19 cellular contexts compared by ENCODE assay signal in the genomic region with DNA sequence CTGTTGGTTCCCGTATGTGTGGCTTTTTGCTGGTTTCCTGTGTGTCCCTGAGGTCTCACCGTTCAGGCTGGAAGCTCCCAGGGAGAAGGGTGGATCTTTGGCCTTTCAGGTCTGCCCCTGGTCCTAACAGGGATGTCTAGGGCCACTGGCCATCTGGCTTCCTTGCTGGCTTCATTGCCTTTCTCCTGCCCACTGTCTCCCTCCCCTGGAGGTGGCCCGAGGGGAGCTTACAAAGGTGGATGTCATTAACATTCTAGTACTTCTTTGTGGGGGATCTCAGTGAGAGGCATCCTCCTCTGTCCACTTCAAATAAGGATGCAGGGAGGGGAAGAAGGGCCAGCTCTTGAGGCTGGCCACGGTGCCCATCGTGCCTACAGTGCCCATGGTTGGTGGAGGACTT. TPM values are rescaled to one million over a fixed set of nuclear protein-coding genes. Genes with fewer than 3 reads are reported as not detected.
"Had no signal": no experiment of that assay in that cellular context is flagged by ENCODE, and none has a peak within 500 bp of the region (broad histone marks: within the 10 kb centered on the region; RNA-seq: fewer than 3 reads in every experiment).

No MANE protein-coding gene starts in this region.

- H3K4me3 ChIP-seq: ascending aorta, lower lobe of right lung, upper lobe of right lung had no signal

- H3K27me3 ChIP-seq: ascending aorta, upper lobe of right lung had no signal

- ATAC-seq: activated T-helper 17 cell treated with anti-CD3 and anti-CD28 coated beads, Interleukin-2, amount 50 U/mL, for 72 hours; effector memory CD8-positive, alpha-beta T cell; naive thymus-derived CD4-positive, alpha-beta T cell; SK-N-SH treated with all-trans-retinoic acid at 6 μM for 48 hours; stimulated activated naive CD8-positive, alpha-beta T cell treated with anti-CD3 and anti-CD28 coated beads, Interleukin-15, Interleukin-2, amounts not matched to agents 100 U/mL and 50 U/mL, for 24 hours; upper lobe of right lung had no signal

- H3K36me3 ChIP-seq: ascending aorta, lower lobe of right lung, upper lobe of right lung had no signal

- H3K9me3 ChIP-seq: ascending aorta, lower lobe of right lung, upper lobe of right lung had no signal

- H3K4me1 ChIP-seq: lower lobe of right lung, parathyroid adenoma, upper lobe of right lung had no signal

- DNase-seq: activated CD4-positive, alpha-beta T cell treated with anti-CD3 and anti-CD28 coated beads, Interleukin-2, amount 50 U/mL, for 4 hours; activated CD4-positive, CD25-positive, alpha-beta regulatory T cell treated with anti-CD3 and anti-CD28 coated beads, Interleukin-2, amount 50 U/mL, for 72 hours; activated naive CD4-positive, alpha-beta T cell treated with Interleukin-2 at 50 U/mL for 16 hours; activated T-cell treated with anti-CD3 and anti-CD28 coated beads for 4 hours; dermis blood vessel endothelial cell; effector memory CD8-positive, alpha-beta T cell; kidney glomerular epithelial cell; lower lobe of right lung; naive thymus-derived CD4-positive, alpha-beta T cell; retina; small intestine; stimulated activated naive CD8-positive, alpha-beta T cell treated with anti-CD3 and anti-CD28 coated beads, Interleukin-15, Interleukin-2, amounts not matched to agents 100 U/mL and 50 U/mL, for 24 hours; upper lobe of right lung had no signal

- H3K27ac ChIP-seq: ascending aorta, epithelial cell of prostate, lower lobe of right lung, parathyroid adenoma, upper lobe of right lung had no signal

RNA-seq across cellular contexts. Expression of gene HMCN2, which starts 35.2 kb away (rescaled TPM):
- total RNA-seq: activated T-helper 17 cell treated with anti-CD3 and anti-CD28 coated beads, Interleukin-2, amount 50 U/mL, for 72 hours; naive thymus-derived CD4-positive, alpha-beta T cell; T-helper 1 cell treated with Interleukin-12 subunit alpha and Interleukin-12 subunit beta and Interleukin-4 antibody, amounts not matched to agents 30 ng/mL and 1 ng/mL, for 36 hours had no signal
- polyA plus RNA-seq: naive thymus-derived CD4-positive, alpha-beta T cell had no signal
